Comparison of ENCODE assay signal across 8 cellular contexts in the genomic region with DNA sequence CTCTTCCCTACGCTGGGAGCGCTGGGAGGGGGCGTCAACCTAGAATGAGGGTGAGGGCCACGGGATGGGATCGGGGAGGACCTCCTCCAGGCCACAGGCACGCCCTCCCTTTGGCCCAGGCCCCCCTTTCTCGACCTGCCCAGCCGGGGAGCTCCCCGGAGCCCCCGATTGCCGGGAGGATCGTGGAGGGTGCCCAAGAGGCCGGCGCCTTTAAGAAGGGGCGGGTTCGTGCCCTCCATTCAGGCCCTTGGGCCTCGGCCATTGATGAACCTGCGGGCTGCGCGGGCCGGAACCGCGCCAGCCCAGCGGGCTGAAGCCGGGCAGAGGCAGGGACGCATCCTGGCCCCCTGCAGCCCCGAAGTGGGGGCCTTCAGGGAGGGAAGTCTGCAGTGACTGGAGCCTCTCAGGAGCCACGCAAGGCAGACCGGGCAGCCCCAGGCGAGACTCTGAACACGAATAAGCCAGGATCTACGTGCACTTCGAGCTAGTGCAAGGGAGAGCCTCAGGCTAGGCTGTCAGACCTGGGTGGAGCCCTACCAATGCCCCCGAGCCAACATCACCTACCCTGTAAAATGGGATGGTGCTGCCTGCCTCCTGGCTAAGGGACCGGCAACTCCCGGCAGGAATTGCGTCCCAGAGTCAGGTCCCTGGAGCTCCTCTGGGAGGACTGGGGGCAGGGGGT. TPM values are rescaled to one million over a fixed set of nuclear protein-coding genes. Genes with fewer than 3 reads are reported as not detected.
DNase-seq lines count a peak whose midpoint lies in the region; ATAC-seq and TF ChIP-seq lines count a peak whose summit lies in the region.

No MANE protein-coding gene starts in this region.

- peaks cover 38% of the 10 kb centered on the region for H3K4me1 Mint-ChIP-seq in stimulated activated naive CD8-positive, alpha-beta T cell treated with anti-CD3 and anti-CD28 coated beads, Interleukin-15, Interleukin-2, amounts not matched to agents 100 ng/mL and 50 ng/mL, for 24 hours (ENCODE audit: low read depth)

- in situ Hi-C loops in T47D (cut with HindIII; ENCODE audit: low pct_unique_long_range_greater_than_20kb, low sequenced_read_pairs) = no loop called here

- intact Hi-C loops in left colon (cut with DNase I, micrococcal nuclease) = no loop called here

- peaks cover 9% of the 10 kb centered on the region for H3K27me3 Mint-ChIP-seq in stimulated activated naive CD8-positive, alpha-beta T cell treated with anti-CD3 and anti-CD28 coated beads, Interleukin-15, Interleukin-2, amounts not matched to agents 100 ng/mL and 50 ng/mL, for 24 hours

- ATAC-seq in left colon (peak; percentile 61), GM18858 (IDR thresholded peaks at IDR 0.05; ENCODE audit: unreplicated experiment) (no peak)

- H3K9me3 Mint-ChIP-seq in stimulated activated naive CD8-positive, alpha-beta T cell treated with anti-CD3 and anti-CD28 coated beads, Interleukin-15, Interleukin-2, amounts not matched to agents 100 ng/mL and 50 ng/mL, for 24 hours = no peaks in the 10 kb centered on the region

- H3K36me3 Mint-ChIP-seq in stimulated activated naive CD8-positive, alpha-beta T cell treated with anti-CD3 and anti-CD28 coated beads, Interleukin-15, Interleukin-2, amounts not matched to agents 100 ng/mL and 50 ng/mL, for 24 hours (ENCODE audit: low read depth) = no peaks in the 10 kb centered on the region

- no peak overlapping the region for H3K27ac Mint-ChIP-seq in stimulated activated naive CD8-positive, alpha-beta T cell treated with anti-CD3 and anti-CD28 coated beads, Interleukin-15, Interleukin-2, amounts not matched to agents 100 ng/mL and 50 ng/mL, for 24 hours

- H3K4me3 Mint-ChIP-seq in stimulated activated naive CD8-positive, alpha-beta T cell treated with anti-CD3 and anti-CD28 coated beads, Interleukin-15, Interleukin-2, amounts not matched to agents 100 ng/mL and 50 ng/mL, for 24 hours = peak overlapping the region; percentile 57

- TF ChIP-seq POLR2A in GM18526 (IDR thresholded peaks at IDR 0.05; ENCODE audit: extremely low read depth, insufficient read length) = peak; percentile 10

- DNase-seq in AML-193 (lab: John Stamatoyannopoulos, UW) (peak; percentile 10), NOMO-1 treated with DMSO at 0.1 percent for 48 hours (lab: John Stamatoyannopoulos, UW; ENCODE audit: unreplicated experiment) (peak; percentile 56), T47D (ENCODE audit: low read depth in 1 of 2, low spot score in 1 of 2) (peak; percentile 16 to 54), left colon (peak; percentile 50 to 67), NCI-H524 treated with DMSO at 0.1 percent for 48 hours (lab: John Stamatoyannopoulos, UW) (no peak)

RNA-seq across cellular contexts. Expression of gene SH2B2, which starts 0.9 kb away (rescaled TPM):
- total RNA-seq in left colon = 1 to 10 TPM; 3.2 to 3.3 TPM
